Comparison of ENCODE assay signal across 8 cellular contexts in the genomic region with DNA sequence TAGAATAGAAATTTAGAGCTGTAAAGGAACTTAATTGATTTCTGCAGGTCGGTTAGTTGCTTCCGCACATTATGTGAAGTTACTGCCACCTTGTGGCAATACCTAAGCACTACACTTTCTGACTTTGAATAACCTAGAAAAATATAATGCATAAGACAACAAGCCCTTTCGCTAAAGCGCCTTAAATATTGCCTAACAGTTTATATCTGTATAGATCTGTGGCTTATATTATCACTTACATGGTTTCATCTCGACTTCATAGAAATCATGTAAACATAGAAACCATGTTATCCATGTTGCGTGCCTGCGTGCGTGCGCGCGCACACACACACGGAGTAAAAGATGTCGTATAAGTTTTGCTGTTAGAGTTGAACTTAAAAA. TPM values are rescaled to one million over a fixed set of nuclear protein-coding genes. Genes with fewer than 3 reads are reported as not detected.
DNase-seq lines count a peak whose midpoint lies in the region; ATAC-seq and TF ChIP-seq lines count a peak whose summit lies in the region.

No MANE protein-coding gene starts in this region.

- no peaks in the 10 kb centered on the region for H3K9me3 ChIP-seq in NT2/D1 (ENCODE audit: insufficient read depth, low read length)

- intact Hi-C loops in activated naive CD4-positive, alpha-beta T cell treated with anti-CD3 and anti-CD28 coated beads for 36 hours (cut with micrococcal nuclease), result loop anchor here (1.0 to 5.0 kb wide), 11 partner anchors 10 to 1006 kb away; a partner anchor contains a TSS
- intact Hi-C loops in left ventricle myocardium superior (cut with micrococcal nuclease), result loop anchor here (5.0 kb wide), 1 partner anchor 796 kb away; no protein-coding TSS in a partner anchor

- H3K27me3 Mint-ChIP-seq in activated naive CD4-positive, alpha-beta T cell treated with anti-CD3 and anti-CD28 coated beads for 36 hours (ENCODE audit: low read depth), result no peaks in the 10 kb centered on the region
- no peaks in the 10 kb centered on the region for H3K27me3 Mint-ChIP-seq in progenitor cell of endocrine pancreas

- CTCF ChIA-PET in activated naive CD4-positive, alpha-beta T cell treated with anti-CD3 and anti-CD28 coated beads for 36 hours (lab: Charles Lee), result interaction anchor here (0.7 to 2.5 kb wide), 17 partner anchors 9 to 795 kb away, joined by 3 to 10 read pairs (median 5); a partner anchor contains a TSS

- H3K4me1 ChIP-seq in NT2/D1 (ENCODE audit: insufficient read depth, insufficient read length), result no peaks in the 10 kb centered on the region

- no peak overlapping the region for H3K27ac Mint-ChIP-seq in activated naive CD4-positive, alpha-beta T cell treated with anti-CD3 and anti-CD28 coated beads for 36 hours
- peak overlapping the region; percentile 83 for H3K27ac Mint-ChIP-seq in progenitor cell of endocrine pancreas

- H3K4me3 Mint-ChIP-seq in activated naive CD4-positive, alpha-beta T cell treated with anti-CD3 and anti-CD28 coated beads for 36 hours, result no peak overlapping the region
- peak overlapping the region; percentile 78 for H3K4me3 Mint-ChIP-seq in progenitor cell of endocrine pancreas (ENCODE audit: low read depth)

- H3K36me3 ChIP-seq in NT2/D1 (ENCODE audit: insufficient read depth, insufficient read length, low read length), result no peaks in the 10 kb centered on the region

- peak; percentile 94 for TF ChIP-seq CTCF in progenitor cell of endocrine pancreas (IDR thresholded peaks at IDR 0.05; ENCODE audit: unreplicated experiment)

- H3K4me1 Mint-ChIP-seq in activated naive CD4-positive, alpha-beta T cell treated with anti-CD3 and anti-CD28 coated beads for 36 hours (ENCODE audit: low read depth), result peaks cover 30% of the 10 kb centered on the region
- peaks cover 10% of the 10 kb centered on the region for H3K4me1 Mint-ChIP-seq in progenitor cell of endocrine pancreas (ENCODE audit: low read depth)

- peak overlapping the region; percentile 12 for H3K9ac ChIP-seq in NT2/D1 (ENCODE audit: insufficient read length, low read depth)

- DNase-seq in activated naive CD4-positive, alpha-beta T cell treated with anti-CD3 and anti-CD28 coated beads for 36 hours, result peak; percentile 60
- no peak for DNase-seq in activated naive CD4-positive, alpha-beta T cell (lab: John Stamatoyannopoulos, UW)
- DNase-seq in NT2/D1 (ENCODE audit: low read depth, low spot score) (peak; percentile 46), amygdala (lab: John Stamatoyannopoulos, UW) (peak in 29 of 56 donors; percentile 8 to 81 (median 40)), left ventricle myocardium superior (peak; percentile 71), progenitor cell of endocrine pancreas (ENCODE audit: low spot score, unreplicated experiment) (no peak)

- H3K9me3 Mint-ChIP-seq in activated naive CD4-positive, alpha-beta T cell treated with anti-CD3 and anti-CD28 coated beads for 36 hours, result peaks cover 2% of the 10 kb centered on the region
- H3K9me3 Mint-ChIP-seq in progenitor cell of endocrine pancreas (ENCODE audit: low read depth), result no peaks in the 10 kb centered on the region

- no peaks in the 10 kb centered on the region for H3K27me3 ChIP-seq in NT2/D1 (ENCODE audit: insufficient read depth, insufficient read length)

- H3K4me3 ChIP-seq in NT2/D1 (ENCODE audit: insufficient read length, low read depth), result peak overlapping the region; percentile 41

- peak; percentile 46 for ATAC-seq in HG03521 (IDR thresholded peaks at IDR 0.05; ENCODE audit: unreplicated experiment)
- peak; percentile 50 for ATAC-seq in left ventricle myocardium superior
- ATAC-seq in HG02571 (IDR thresholded peaks at IDR 0.05; ENCODE audit: unreplicated experiment), result no peak

- H3K36me3 Mint-ChIP-seq in activated naive CD4-positive, alpha-beta T cell treated with anti-CD3 and anti-CD28 coated beads for 36 hours (ENCODE audit: low read depth), result peaks cover 10% of the 10 kb centered on the region
- H3K36me3 Mint-ChIP-seq in progenitor cell of endocrine pancreas (ENCODE audit: insufficient read depth), result no peaks in the 10 kb centered on the region

RNA-seq across cellular contexts. Expression of a gene that starts 10.9 kb away (rescaled TPM):
- total RNA-seq in activated naive CD4-positive, alpha-beta T cell treated with anti-CD3 and anti-CD28 coated beads for 36 hours, result 100 to 1,000 TPM; 287 to 288 TPM
- total RNA-seq in left ventricle myocardium superior, result 24.2 TPM
- 8.9 and 9.5 TPM in 2 replicates for total RNA-seq in progenitor cell of endocrine pancreas

Comparison
In these comparisons a context has a peak if more than half of its experiments do, and no peak if none do; other contexts are left out.
1. DNase-seq: peak in activated naive CD4-positive, alpha-beta T cell treated with anti-CD3 and anti-CD28 coated beads for 36 hours (single experiment), NT2/D1 (single experiment), amygdala (29 of 56) and left ventricle myocardium superior (single experiment); none in activated naive CD4-positive, alpha-beta T cell (0 of 4) and progenitor cell of endocrine pancreas (single experiment).
2. RNA of a gene that starts 10.9 kb away (total RNA-seq): 287 to 288 TPM in activated naive CD4-positive, alpha-beta T cell treated with anti-CD3 and anti-CD28 coated beads for 36 hours; 24.2 TPM in left ventricle myocardium superior (single experiment) and 8.9 to 9.5 TPM in progenitor cell of endocrine pancreas; every median in the first group is over 10 times any median in the second.